In the genomic region with DNA sequence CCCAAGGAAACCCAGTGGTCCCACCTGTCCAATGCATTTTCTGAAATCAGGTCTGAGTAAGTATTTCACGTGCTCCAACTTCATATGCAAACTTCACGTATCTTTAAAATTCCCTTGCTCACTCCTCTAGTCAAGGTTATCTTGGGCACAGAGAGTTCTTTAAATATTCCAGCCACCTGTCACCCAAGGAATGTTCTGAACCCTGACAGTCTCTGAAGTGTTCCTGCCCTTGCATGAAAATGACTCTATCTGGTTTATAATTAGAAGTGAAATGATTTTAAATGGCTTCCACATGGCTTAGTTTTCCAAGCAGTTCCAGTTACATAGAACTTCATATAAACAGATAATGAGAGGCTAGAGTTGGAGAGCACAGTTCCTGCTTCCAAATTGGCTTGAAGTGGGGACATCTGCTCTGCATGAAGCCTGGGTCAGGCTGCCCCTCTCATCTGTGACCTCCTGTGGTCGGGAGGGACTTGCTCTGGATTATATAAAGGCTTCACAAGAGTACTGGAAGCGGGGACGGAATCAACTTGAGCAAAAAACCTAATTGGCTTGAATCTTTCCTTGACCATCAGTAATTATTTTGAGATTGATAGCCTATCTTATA, we compare ENCODE assay signal across 16 cellular contexts.
"Had no signal": no experiment of that assay in that cellular context is flagged by ENCODE, and none has a peak within 500 bp of the region (broad histone marks: within the 10 kb centered on the region; RNA-seq: fewer than 3 reads in every experiment).

No MANE protein-coding gene starts in this region.

- H3K36me3 Mint-ChIP-seq: activated naive CD8-positive, alpha-beta T cell treated with anti-CD3 and anti-CD28 coated beads for 36 hours; brain had no signal

- H3K4me3 ChIP-seq: left lung, spleen, suprapubic skin had no signal

- H3K27me3 ChIP-seq: suprapubic skin had no signal

- H3K4me3 Mint-ChIP-seq: activated B cell treated with CpG ODN at 0.5 μM for 24 hours; activated CD4-positive, alpha-beta T cell treated with anti-CD3 and anti-CD28 coated beads, Interleukin-2, amount 10 ng/mL, durations not matched to agents 24 days and 14 days; activated naive CD8-positive, alpha-beta T cell treated with anti-CD3 and anti-CD28 coated beads for 36 hours; brain; neural crest cell; stimulated activated naive CD8-positive, alpha-beta T cell treated with anti-CD3 and anti-CD28 coated beads, Interleukin-15, Interleukin-2, amounts not matched to agents 100 ng/mL and 50 ng/mL, for 24 hours; T-helper 2 cell treated with Interferon-gamma antibody and Interleukin-4, amounts not matched to agents 5 μg/mL and 100 μg/mL, for 36 hours; type B pancreatic cell had no signal

- H3K27ac Mint-ChIP-seq: activated B cell treated with CpG ODN at 0.5 μM for 24 hours; activated CD4-positive, alpha-beta T cell treated with anti-CD3 and anti-CD28 coated beads, Interleukin-2, amount 10 ng/mL, durations not matched to agents 24 days and 14 days; activated naive CD8-positive, alpha-beta T cell treated with anti-CD3 and anti-CD28 coated beads for 36 hours; stimulated activated naive CD8-positive, alpha-beta T cell treated with anti-CD3 and anti-CD28 coated beads, Interleukin-15, Interleukin-2, amounts not matched to agents 100 ng/mL and 50 ng/mL, for 24 hours; T-helper 2 cell treated with Interferon-gamma antibody and Interleukin-4, amounts not matched to agents 5 μg/mL and 100 μg/mL, for 36 hours; type B pancreatic cell had no signal

- DNase-seq: activated B cell treated with CpG ODN at 0.5 μM for 24 hours; activated CD4-positive, alpha-beta T cell treated with anti-CD3 and anti-CD28 coated beads, Interleukin-2, amount 10 ng/mL, durations not matched to agents 24 days and 14 days; activated CD8-positive, alpha-beta memory T cell treated with anti-CD3 and anti-CD28 coated beads for 24 hours; activated naive CD8-positive, alpha-beta T cell treated with anti-CD3 and anti-CD28 coated beads for 36 hours; amygdala; cerebellar nuclear complex; effector CD8-positive, alpha-beta T cell; foreskin melanocyte; left lung; spleen had no signal

- H3K9me3 Mint-ChIP-seq: activated CD4-positive, alpha-beta T cell treated with anti-CD3 and anti-CD28 coated beads, Interleukin-2, amount 10 ng/mL, durations not matched to agents 24 days and 14 days; stimulated activated naive CD8-positive, alpha-beta T cell treated with anti-CD3 and anti-CD28 coated beads, Interleukin-15, Interleukin-2, amounts not matched to agents 100 ng/mL and 50 ng/mL, for 24 hours had no signal

- ATAC-seq: left lung had no signal

- H3K27ac ChIP-seq: left lung, spleen, suprapubic skin had no signal

- H3K9me3 ChIP-seq: left lung, suprapubic skin had no signal

- H3K4me1 ChIP-seq: left lung, spleen, suprapubic skin had no signal

- H3K36me3 ChIP-seq: left lung, spleen, suprapubic skin had no signal

- H3K4me1 Mint-ChIP-seq: activated B cell treated with CpG ODN at 0.5 μM for 24 hours; activated CD4-positive, alpha-beta T cell treated with anti-CD3 and anti-CD28 coated beads, Interleukin-2, amount 10 ng/mL, durations not matched to agents 24 days and 14 days; activated naive CD8-positive, alpha-beta T cell treated with anti-CD3 and anti-CD28 coated beads for 36 hours had no signal
